Comparison of ENCODE assay signal across 8 cellular contexts in the genomic region with DNA sequence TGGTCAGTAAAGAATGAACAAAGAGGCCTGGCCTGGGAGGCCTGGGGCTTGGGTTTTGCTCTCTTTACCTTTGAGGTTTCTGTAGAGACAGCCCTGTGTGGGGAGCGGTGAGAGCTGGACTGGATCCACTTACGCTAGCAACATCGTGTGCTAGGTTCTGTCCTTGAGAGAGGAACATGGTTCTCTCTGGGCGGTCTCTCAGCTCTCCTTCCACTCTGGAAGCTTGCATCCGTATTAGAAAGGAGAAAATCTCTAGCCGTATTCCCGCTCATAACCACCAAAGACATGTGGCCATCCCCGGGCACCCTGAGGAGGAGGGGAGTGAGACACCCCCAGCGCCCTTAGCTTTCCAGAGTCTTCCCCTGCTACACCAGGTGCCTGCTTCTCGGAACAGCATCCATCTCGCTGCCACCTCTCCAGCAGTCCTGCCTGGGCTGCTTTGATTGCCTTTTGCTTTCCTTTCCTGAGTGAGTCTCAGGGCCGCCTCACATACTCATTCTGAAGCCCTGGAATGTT. TPM values are rescaled to one million over a fixed set of nuclear protein-coding genes. Genes with fewer than 3 reads are reported as not detected.
A peak's percentile ranks its signal among the peaks of the same experiment; 100 is the strongest.
DNase-seq lines count a peak whose midpoint lies in the region; ATAC-seq and TF ChIP-seq lines count a peak whose summit lies in the region.

No MANE protein-coding gene starts in this region.

- TF ChIP-seq CTCF in MM.1S (IDR thresholded peaks at IDR 0.05; ENCODE audit: low read length), result no peak
- TF ChIP-seq CTCF in neural cell (IDR thresholded peaks at IDR 0.05; ENCODE audit: poor library complexity, severe bottlenecking), result no peak

- peak overlapping the region; percentile 85 to 100 (median 98) for H3K4me2 ChIP-seq in BLaER1 treated with 17β-estradiol and CSF1 and Interleukin-3, amounts not matched to agents 10 nM and 100 nM
- H3K4me2 ChIP-seq in MM.1S (ENCODE audit: low read depth, low read length) (peak overlapping the region; percentile 88), neural cell (ENCODE audit: low read length) (peak overlapping the region; percentile 81)

- H3K36me3 ChIP-seq in BLaER1 treated with 17β-estradiol and CSF1 and Interleukin-3, amounts not matched to agents 10 nM and 100 nM, result peaks cover 0 to 17% (median 3%) of the 10 kb centered on the region in 11 experiments; a peak in 8 of 22 replicates
- H3K36me3 ChIP-seq in MM.1S (replicated peaks; ENCODE audit: insufficient read depth, low read length) (no peaks in the 10 kb centered on the region), endocrine pancreas (ENCODE audit: control insufficient read depth, insufficient read depth, low read length) (no peaks in the 10 kb centered on the region), neural cell (ENCODE audit: insufficient read depth, low read length) (no peaks in the 10 kb centered on the region)

- peaks cover 51 to 72% (median 68%) of the 10 kb centered on the region in 11 experiments for H4K20me1 ChIP-seq in BLaER1 treated with 17β-estradiol and CSF1 and Interleukin-3, amounts not matched to agents 10 nM and 100 nM
- H4K20me1 ChIP-seq in MM.1S (ENCODE audit: insufficient read depth, low read length), result no peaks in the 10 kb centered on the region
- peaks cover 10% of the 10 kb centered on the region for H4K20me1 ChIP-seq in neural cell (ENCODE audit: insufficient read depth)

- H3K9ac ChIP-seq in BLaER1 treated with 17β-estradiol and CSF1 and Interleukin-3, amounts not matched to agents 10 nM and 100 nM, result peak overlapping the region; percentile 85 to 98 (median 92)
- peak overlapping the region; percentile 88; the same call in 1 of the 2 replicates for H3K9ac ChIP-seq in MM.1S (ENCODE audit: low read length)
- H3K9ac ChIP-seq in endocrine pancreas (ENCODE audit: control insufficient read depth, insufficient read depth, low read length), result peak overlapping the region; percentile 87
- H3K9ac ChIP-seq in neural cell (ENCODE audit: low read length), result peak overlapping the region; percentile 94

- peaks cover 53 to 72% (median 63%) of the 10 kb centered on the region in 10 experiments for H3K4me1 ChIP-seq in BLaER1 treated with 17β-estradiol and CSF1 and Interleukin-3, amounts not matched to agents 10 nM and 100 nM
- H3K4me1 ChIP-seq in MM.1S (ENCODE audit: low read length) (peaks cover 11% of the 10 kb centered on the region; the same call in 1 of the 2 replicates), endocrine pancreas (ENCODE audit: control insufficient read depth, insufficient read depth, low read length) (no peaks in the 10 kb centered on the region)

- H2AFZ ChIP-seq in MM.1S (ENCODE audit: low read length), result no peak overlapping the region
- no peak overlapping the region for H2AFZ ChIP-seq in neural cell (ENCODE audit: low read depth, low read length)

- TF ChIP-seq EP300 in neural cell (conservative IDR thresholded peaks at IDR 0.05; ENCODE audit: poor library complexity, severe bottlenecking), result no peak

- no peak for ATAC-seq in GM18511 (IDR thresholded peaks at IDR 0.05; ENCODE audit: unreplicated experiment)
- no peak for ATAC-seq in HG02642 (IDR thresholded peaks at IDR 0.05; ENCODE audit: poor library complexity, unreplicated experiment)

- no peak for TF ChIP-seq RAD21 in neural cell (conservative IDR thresholded peaks at IDR 0.05)

- no peaks in the 10 kb centered on the region for H3K9me3 ChIP-seq in BLaER1 treated with 17β-estradiol and CSF1 and Interleukin-3, amounts not matched to agents 10 nM and 100 nM (replicated peaks in 1 of 11)
- H3K9me3 ChIP-seq in MM.1S (replicated peaks; ENCODE audit: insufficient read depth, low read length) (no peaks in the 10 kb centered on the region), endocrine pancreas (ENCODE audit: control insufficient read depth, low read length) (no peaks in the 10 kb centered on the region), neural cell (ENCODE audit: low read length) (no peaks in the 10 kb centered on the region)

- H3F3A ChIP-seq in MM.1S (ENCODE audit: insufficient read depth, low read length) (no peaks in the 10 kb centered on the region), neural cell (ENCODE audit: insufficient read depth, low read length, poor library complexity, severe bottlenecking) (no peaks in the 10 kb centered on the region)

- DNase-seq in MM.1S, result no peak
- no peak for DNase-seq in SKM-1 (lab: John Stamatoyannopoulos, UW; ENCODE audit: unreplicated experiment)
- no peak for DNase-seq in AML-193 (lab: John Stamatoyannopoulos, UW)

- H3K4me3 ChIP-seq in BLaER1 treated with 17β-estradiol and CSF1 and Interleukin-3, amounts not matched to agents 10 nM and 100 nM, result peak overlapping the region; percentile 95 to 99 (median 98)
- peak overlapping the region; percentile 99 for H3K4me3 ChIP-seq in MM.1S (ENCODE audit: low read length)
- H3K4me3 ChIP-seq in endocrine pancreas (ENCODE audit: control insufficient read depth, insufficient read depth, low read length), result peak overlapping the region; percentile 67
- peak overlapping the region; percentile 100 for H3K4me3 ChIP-seq in neural cell (ENCODE audit: low read length)

- peaks cover 59% of the 10 kb centered on the region for H3K79me2 ChIP-seq in MM.1S (ENCODE audit: low read length)
- H3K79me2 ChIP-seq in neural cell (replicated peaks; ENCODE audit: insufficient read depth, low read length), result peaks cover 43% of the 10 kb centered on the region

- H3K27ac ChIP-seq in BLaER1 treated with 17β-estradiol and CSF1 and Interleukin-3, amounts not matched to agents 10 nM and 100 nM, result peak overlapping the region; percentile 80 to 94 (median 88); a peak in 20 of 22 replicates
- no peak overlapping the region for H3K27ac ChIP-seq in MM.1S (ENCODE audit: low read length)
- peak overlapping the region; percentile 84 for H3K27ac ChIP-seq in neural cell (ENCODE audit: low read length)

- H3K9me2 ChIP-seq in MM.1S (replicated peaks; ENCODE audit: insufficient read depth, low read length) (no peaks in the 10 kb centered on the region), neural cell (ENCODE audit: insufficient read depth, low read length) (no peaks in the 10 kb centered on the region)

- peaks cover 0 to 15% (median 9%) of the 10 kb centered on the region in 11 experiments; a peak in 11 of 22 replicates for H3K27me3 ChIP-seq in BLaER1 treated with 17β-estradiol and CSF1 and Interleukin-3, amounts not matched to agents 10 nM and 100 nM
- H3K27me3 ChIP-seq in MM.1S (replicated peaks; ENCODE audit: insufficient read depth, low read length) (0 out of 2 replicates have a peak, but pooled peaks cover 3% of the 10 kb centered on the region), endocrine pancreas (ENCODE audit: control insufficient read depth, insufficient read depth, low read length) (no peaks in the 10 kb centered on the region), neural cell (ENCODE audit: insufficient read depth, low read depth, low read length) (no peaks in the 10 kb centered on the region)

TF ChIP-seq in neural cell, 6 proteins besides CTCF, POLR2A, EP300 and RAD21:
- TF ChIP-seq MXI1 (conservative IDR thresholded peaks at IDR 0.05; ENCODE audit: poor library complexity, severe bottlenecking) (no peak), TAF1 (IDR thresholded peaks at IDR 0.05; ENCODE audit: low read depth) (no peak), POLR2AphosphoS5 (IDR thresholded peaks at IDR 0.05) (no peak), EZH2 (IDR thresholded peaks at IDR 0.05; ENCODE audit: borderline replicate concordance, insufficient read depth, low read length, poor library complexity, severe bottlenecking) (no peak), SMC3 (conservative IDR thresholded peaks at IDR 0.05; ENCODE audit: poor library complexity) (no peak)
- TF ChIP-seq, protein P1, sequence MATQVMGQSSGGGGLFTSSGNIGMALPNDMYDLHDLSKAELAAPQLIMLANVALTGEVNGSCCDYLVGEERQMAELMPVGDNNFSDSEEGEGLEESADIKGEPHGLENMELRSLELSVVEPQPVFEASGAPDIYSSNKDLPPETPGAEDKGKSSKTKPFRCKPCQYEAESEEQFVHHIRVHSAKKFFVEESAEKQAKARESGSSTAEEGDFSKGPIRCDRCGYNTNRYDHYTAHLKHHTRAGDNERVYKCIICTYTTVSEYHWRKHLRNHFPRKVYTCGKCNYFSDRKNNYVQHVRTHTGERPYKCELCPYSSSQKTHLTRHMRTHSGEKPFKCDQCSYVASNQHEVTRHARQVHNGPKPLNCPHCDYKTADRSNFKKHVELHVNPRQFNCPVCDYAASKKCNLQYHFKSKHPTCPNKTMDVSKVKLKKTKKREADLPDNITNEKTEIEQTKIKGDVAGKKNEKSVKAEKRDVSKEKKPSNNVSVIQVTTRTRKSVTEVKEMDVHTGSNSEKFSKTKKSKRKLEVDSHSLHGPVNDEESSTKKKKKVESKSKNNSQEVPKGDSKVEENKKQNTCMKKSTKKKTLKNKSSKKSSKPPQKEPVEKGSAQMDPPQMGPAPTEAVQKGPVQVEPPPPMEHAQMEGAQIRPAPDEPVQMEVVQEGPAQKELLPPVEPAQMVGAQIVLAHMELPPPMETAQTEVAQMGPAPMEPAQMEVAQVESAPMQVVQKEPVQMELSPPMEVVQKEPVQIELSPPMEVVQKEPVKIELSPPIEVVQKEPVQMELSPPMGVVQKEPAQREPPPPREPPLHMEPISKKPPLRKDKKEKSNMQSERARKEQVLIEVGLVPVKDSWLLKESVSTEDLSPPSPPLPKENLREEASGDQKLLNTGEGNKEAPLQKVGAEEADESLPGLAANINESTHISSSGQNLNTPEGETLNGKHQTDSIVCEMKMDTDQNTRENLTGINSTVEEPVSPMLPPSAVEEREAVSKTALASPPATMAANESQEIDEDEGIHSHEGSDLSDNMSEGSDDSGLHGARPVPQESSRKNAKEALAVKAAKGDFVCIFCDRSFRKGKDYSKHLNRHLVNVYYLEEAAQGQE (IDR thresholded peaks at IDR 0.05; ENCODE audit: borderline replicate concordance), result no peak

RNA-seq across cellular contexts. Expression of a gene that starts 1.3 kb away (rescaled TPM):
- polyA plus RNA-seq in neural cell, result 13.9 and 14.9 TPM in 2 replicates
- 35.3 and 38.2 TPM in 2 replicates for polyA minus RNA-seq in neural cell

RNA-seq across cellular contexts. Expression of a gene that starts 23.4 kb away (rescaled TPM):
- polyA plus RNA-seq in neural cell, result 24.9 and 28.5 TPM in 2 replicates
- 15.6 and 20.0 TPM in 2 replicates for polyA minus RNA-seq in neural cell
